In the genomic region with DNA sequence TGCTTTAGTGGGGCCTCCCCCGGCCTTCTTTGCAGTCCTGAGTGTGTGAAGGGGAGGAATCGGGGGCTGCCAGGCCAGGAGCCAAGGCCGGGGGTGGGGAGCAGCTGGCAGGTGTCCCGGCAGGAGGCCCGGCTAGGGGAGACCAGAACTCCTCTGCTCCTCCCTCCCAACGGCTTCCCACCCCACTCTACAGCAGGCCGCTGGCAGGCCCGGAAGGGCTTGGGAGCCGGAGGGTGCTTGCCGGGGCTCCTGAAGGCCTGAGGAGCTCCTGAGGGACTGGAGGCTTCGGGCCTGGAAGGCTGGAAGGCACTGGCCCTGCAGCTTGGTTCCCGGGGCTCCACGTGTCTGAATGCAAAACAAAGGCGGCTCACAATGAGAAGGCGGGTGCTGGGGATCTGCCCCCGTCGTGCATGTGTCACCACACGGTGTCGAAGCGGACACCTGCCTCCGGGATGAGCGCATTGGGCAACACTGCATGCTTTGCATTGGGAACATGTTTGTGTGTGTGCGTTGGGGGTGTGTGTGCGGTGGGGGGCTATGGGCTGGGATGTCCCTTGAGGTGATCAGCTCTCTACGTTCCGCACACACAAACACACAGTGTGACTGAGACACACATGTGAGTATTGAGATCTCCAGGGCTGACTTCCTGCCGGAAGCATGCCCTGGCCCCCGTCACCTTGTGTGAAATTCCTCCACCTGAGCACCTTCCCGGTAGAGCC, we compare ENCODE assay signal across 14 cellular contexts.
A peak's percentile ranks its signal among the peaks of the same experiment; 100 is the strongest.
DNase-seq lines count a peak whose midpoint lies in the region; ATAC-seq lines count a peak whose summit lies in the region.
"Had no signal": no experiment of that assay in that cellular context is flagged by ENCODE, and none has a peak within 500 bp of the region (broad histone marks: within the 10 kb centered on the region; RNA-seq: fewer than 3 reads in every experiment).

No MANE protein-coding gene starts in this region.

- H3K4me3 ChIP-seq in SK-N-MC = peak overlapping the region; percentile 67

- H3K9ac ChIP-seq in SK-N-MC (ENCODE audit: insufficient read length) = peak overlapping the region; percentile 73

- no peak for ATAC-seq in HG03432 (IDR thresholded peaks at IDR 0.05; ENCODE audit: unreplicated experiment)
- ATAC-seq: activated T-helper 17 cell treated with anti-CD3 and anti-CD28 coated beads, Interleukin-2, amount 50 U/mL, for 72 hours had no signal

- no peaks in the 10 kb centered on the region for H3K9me3 ChIP-seq in SK-N-MC (ENCODE audit: low read depth, low read length)

- DNase-seq in COLO668 (lab: John Stamatoyannopoulos, UW; ENCODE audit: unreplicated experiment) = peak; percentile 77
- peak; percentile 96 for DNase-seq in NCI-H1092 treated with DMSO at 0.1 percent for 48 hours (lab: John Stamatoyannopoulos, UW)
- DNase-seq in SK-N-MC (ENCODE audit: low read depth, low spot score) = peak; percentile 48
- peak; percentile 38 for DNase-seq in iris pigment epithelial cell (ENCODE audit: low read depth)
- DNase-seq in CD1c-positive myeloid dendritic cell (ENCODE audit: extremely low spot score) = no peak
- DNase-seq in 8988T = no peak
- no peak for DNase-seq in HuH-7 (ENCODE audit: low spot score)
- DNase-seq: activated CD4-positive, alpha-beta T cell treated with anti-CD3 and anti-CD28 coated beads, Interleukin-2, amount 50 U/mL, for 4 hours; aorta; NCI-H187 treated with DMSO at 0.1 percent for 48 hours; stimulated activated CD4-positive, alpha-beta T cell treated with anti-CD3 and anti-CD28 coated beads, Interleukin-4, amount 100 ng/mL, for 1 hour; stimulated activated naive CD4-positive, alpha-beta T cell treated with Interleukin-2 at 50 U/mL for 16 hours had no signal

- H3K36me3 ChIP-seq in SK-N-MC (ENCODE audit: insufficient read depth, low read length) = no peaks in the 10 kb centered on the region

- H3K27ac ChIP-seq in SK-N-MC = peak overlapping the region; percentile 97

Comparison
In these comparisons a context has a peak if more than half of its experiments do, and no peak if none do; other contexts are left out.
1. DNase-seq: peak in COLO668 (single experiment), NCI-H1092 treated with DMSO at 0.1 percent for 48 hours (single experiment), SK-N-MC (single experiment) and iris pigment epithelial cell (single experiment); none in CD1c-positive myeloid dendritic cell (single experiment), 8988T (single experiment) and HuH-7 (single experiment).